Comparison of ENCODE assay signal across 21 cellular contexts in the genomic region with DNA sequence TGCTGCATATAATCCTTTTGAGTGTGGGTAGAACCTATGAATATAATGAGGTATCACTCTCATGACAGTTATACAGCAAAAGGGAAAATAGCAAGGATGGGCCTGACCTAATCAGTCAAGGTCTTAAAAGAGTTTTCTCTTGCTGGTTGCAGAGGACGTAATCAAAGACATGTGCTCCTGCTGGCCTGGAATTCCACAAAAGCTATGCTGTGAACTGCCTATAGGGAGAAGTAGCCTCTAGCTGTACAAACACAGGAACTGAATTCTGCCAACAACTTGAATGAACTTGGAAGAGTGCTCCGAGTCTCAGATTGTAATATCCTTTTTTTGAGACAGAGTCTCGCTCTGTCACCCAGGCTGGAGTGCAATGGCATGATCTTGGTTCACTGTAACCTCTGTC.
DNase-seq lines count a peak whose midpoint lies in the region; ATAC-seq, FAIRE-seq and TF ChIP-seq lines count a peak whose summit lies in the region.
"Had no signal": no experiment of that assay in that cellular context is flagged by ENCODE, and none has a peak within 500 bp of the region (broad histone marks: within the 10 kb centered on the region; RNA-seq: fewer than 3 reads in every experiment).

No MANE protein-coding gene starts in this region.

- no peak overlapping the region for H3K27ac Mint-ChIP-seq in WTC11
- H3K27ac Mint-ChIP-seq: CD14-positive monocyte; CD4-positive, alpha-beta memory T cell; GM23338 had no signal

- no peak overlapping the region for H3K4me2 ChIP-seq in endothelial cell of umbilical vein (ENCODE audit: insufficient read depth, low read length)
- H3K4me2 ChIP-seq: A549, BLaER1, GM23338 had no signal

- H3K9me3 Mint-ChIP-seq in WTC11, result peaks cover 6% of the 10 kb centered on the region
- H3K9me3 Mint-ChIP-seq: GM23338 had no signal

- 51% methylated on average over 3 of the region's 3 CpGs for WGBS in right cardiac atrium

- no peaks in the 10 kb centered on the region for H4K20me1 ChIP-seq in endothelial cell of umbilical vein (replicated peaks; ENCODE audit: control insufficient read depth, extremely low read depth, insufficient read depth, low read length)
- H4K20me1 ChIP-seq: BLaER1 had no signal

- H3K36me3 ChIP-seq in left ventricle myocardium inferior, result no peaks in the 10 kb centered on the region
- no peaks in the 10 kb centered on the region for H3K36me3 ChIP-seq in endothelial cell of umbilical vein (ENCODE audit: control insufficient read depth in 2 of 2, extremely low read depth in 1 of 2, insufficient read depth in 2 of 2, low read length in 2 of 2)
- H3K36me3 ChIP-seq: BLaER1 had no signal

- no peaks in the 10 kb centered on the region for H3K36me3 Mint-ChIP-seq in WTC11
- H3K36me3 Mint-ChIP-seq: CD14-positive monocyte; CD4-positive, alpha-beta memory T cell had no signal

- TF ChIP-seq POLR2A in endothelial cell of umbilical vein (IDR thresholded peaks at IDR 0.05; ENCODE audit: low read depth, low read length), result no peak

- BruUV-seq in endothelial cell of umbilical vein (replicated peaks; lab: Mats Ljungman, UMichigan), result no TSS peak

- H2AFZ ChIP-seq in endothelial cell of umbilical vein (ENCODE audit: low read depth, low read length), result no peak overlapping the region

- intact Hi-C loops in left ventricle myocardium inferior (cut with micrococcal nuclease), result no loop called here
- intact Hi-C loops in right cardiac atrium (cut with DNase I), result no loop called here
- intact Hi-C loops in endothelial cell of umbilical vein (cut with micrococcal nuclease), result no loop called here

- H3K4me3 Mint-ChIP-seq in WTC11, result no peak overlapping the region
- H3K4me3 Mint-ChIP-seq: CD14-positive monocyte; CD4-positive, alpha-beta memory T cell; GM23338 had no signal

- peak; percentile 19 for TF ChIP-seq CTCF in left ventricle myocardium inferior (IDR thresholded peaks at IDR 0.05; ENCODE audit: borderline replicate concordance)
- TF ChIP-seq CTCF in endothelial cell of umbilical vein (IDR thresholded peaks at IDR 0.05; ENCODE audit: extremely low read depth in 1 of 2, insufficient read depth in 1 of 2, low read depth in 1 of 2, low read length in 2 of 2), result no peak
- TF ChIP-seq CTCF in fibroblast of pulmonary artery (IDR thresholded peaks at IDR 0.05; ENCODE audit: low read length, missing control alignments), result no peak
- TF ChIP-seq CTCF in WTC11 (IDR thresholded peaks at IDR 0.05), result no peak

- H3K4me1 Mint-ChIP-seq in WTC11, result peaks cover 14% of the 10 kb centered on the region
- H3K4me1 Mint-ChIP-seq: CD14-positive monocyte; CD4-positive, alpha-beta memory T cell had no signal

- no peaks in the 10 kb centered on the region for H3K9me3 ChIP-seq in left ventricle myocardium inferior (replicated peaks)
- no peaks in the 10 kb centered on the region for H3K9me3 ChIP-seq in right cardiac atrium (ENCODE audit: control insufficient read depth, low read length)
- no peaks in the 10 kb centered on the region for H3K9me3 ChIP-seq in endothelial cell of umbilical vein (replicated peaks; ENCODE audit: control insufficient read depth, insufficient read depth, low read length)
- H3K9me3 ChIP-seq: A549, BLaER1 had no signal

- dilution Hi-C loops in endothelial cell of umbilical vein (cut with MboI; ENCODE audit: extremely low pct_ligation_motif_present, low sequenced_read_pairs), result no loop called here

- CTCF ChIA-PET in endothelial cell of umbilical vein (lab: Charles Lee) (no interaction called here), WTC11 (lab: Charles Lee) (no interaction called here)

- H3K9me1 ChIP-seq in endothelial cell of umbilical vein (replicated peaks; ENCODE audit: control insufficient read depth, extremely low read depth, insufficient read depth, low read length), result no peaks in the 10 kb centered on the region

- peaks cover 33% of the 10 kb centered on the region for H3K4me1 ChIP-seq in left ventricle myocardium inferior
- peaks cover 7% of the 10 kb centered on the region for H3K4me1 ChIP-seq in right cardiac atrium (ENCODE audit: control insufficient read depth, insufficient read depth, low read length)
- H3K4me1 ChIP-seq in endothelial cell of umbilical vein (ENCODE audit: control insufficient read depth, extremely low read depth, insufficient read depth, low read length), result peaks cover 22% of the 10 kb centered on the region
- H3K4me1 ChIP-seq: BLaER1 had no signal

- ATAC-seq in right cardiac atrium (no peak), WTC11 (no peak), GM21515 (IDR thresholded peaks at IDR 0.05; ENCODE audit: unreplicated experiment) (no peak), HG03025 (IDR thresholded peaks at IDR 0.05; ENCODE audit: low FRiP score, unreplicated experiment) (no peak)
- ATAC-seq: A549, GM23338 had no signal

- H3K79me2 ChIP-seq in endothelial cell of umbilical vein (ENCODE audit: control insufficient read depth, insufficient read depth, low read length), result no peaks in the 10 kb centered on the region

- H3K27ac ChIP-seq in left ventricle myocardium inferior (replicated peaks) (no peak overlapping the region), right cardiac atrium (ENCODE audit: low read length) (no peak overlapping the region), endothelial cell of umbilical vein (ENCODE audit: insufficient read depth, low read depth, low read length) (no peak overlapping the region)
- H3K27ac ChIP-seq: 22Rv1, BLaER1 had no signal

- POLR2A ChIA-PET in endothelial cell of umbilical vein (lab: Charles Lee), result no interaction called here
- POLR2A ChIA-PET in WTC11 (lab: Charles Lee), result no interaction called here

- H3K27me3 ChIP-seq in left ventricle myocardium inferior (ENCODE audit: low read depth) (no peaks in the 10 kb centered on the region), right cardiac atrium (ENCODE audit: control insufficient read depth, insufficient read depth) (no peaks in the 10 kb centered on the region), endothelial cell of umbilical vein (ENCODE audit: control insufficient read depth in 2 of 2, insufficient read depth in 2 of 2, low read length in 2 of 2) (no peaks in the 10 kb centered on the region)
- H3K27me3 ChIP-seq: BLaER1 had no signal

- no peaks in the 10 kb centered on the region for H3K27me3 Mint-ChIP-seq in WTC11 (ENCODE audit: low read depth)

- H3K4me3 ChIP-seq in left ventricle myocardium inferior (no peak overlapping the region), right cardiac atrium (ENCODE audit: low read length) (no peak overlapping the region), endothelial cell of umbilical vein (replicated peaks in 1 of 3; ENCODE audit: insufficient read depth in 1 of 3, low read depth in 1 of 3, low read length in 3 of 3) (no peak overlapping the region), fibroblast of pulmonary artery (replicated peaks; ENCODE audit: low read depth, low read length) (no peak overlapping the region)
- H3K4me3 ChIP-seq: A549, BLaER1, GM23338 had no signal

- no peak overlapping the region for H3K9ac ChIP-seq in endothelial cell of umbilical vein (replicated peaks; ENCODE audit: extremely low read depth, insufficient read depth, low read length)
- H3K9ac ChIP-seq: BLaER1 had no signal

- no peak for FAIRE-seq in endothelial cell of umbilical vein (lab: Jason Lieb, UNC)
- FAIRE-seq: GM12892, GM18507, H54, HTR-8/SVneo had no signal

- no peak for DNase-seq in left ventricle myocardium inferior
- DNase-seq in right cardiac atrium, result no peak
- peak; percentile 48 for DNase-seq in endothelial cell of umbilical vein (ENCODE audit: low read depth, low spot score)
- DNase-seq in fibroblast of pulmonary artery (ENCODE audit: low read depth), result peak; percentile 6
- DNase-seq in WTC11 (ENCODE audit: low spot score), result no peak
- DNase-seq: CD4-positive, alpha-beta memory T cell; DMS153; DMS79; GDM1; HCEC 1CT had no signal

TF ChIP-seq in endothelial cell of umbilical vein, 7 proteins besides CTCF, POLR2A, EP300 and RAD21:
- TF ChIP-seq EZH2 (IDR thresholded peaks at IDR 0.05; ENCODE audit: borderline replicate concordance, low read depth, low read length, severe bottlenecking), result no peak
- no peak for TF ChIP-seq POLR2AphosphoS5 (IDR thresholded peaks at IDR 0.05; ENCODE audit: insufficient read depth, low read depth, low read length)
- no peak for TF ChIP-seq JUN (IDR thresholded peaks at IDR 0.05; ENCODE audit: borderline replicate concordance, insufficient read depth, insufficient read length, low read depth)
- TF ChIP-seq GATA2 (IDR thresholded peaks at IDR 0.05; ENCODE audit: insufficient read depth, insufficient read length, low read depth, low read length), result no peak
- TF ChIP-seq, protein P1, sequence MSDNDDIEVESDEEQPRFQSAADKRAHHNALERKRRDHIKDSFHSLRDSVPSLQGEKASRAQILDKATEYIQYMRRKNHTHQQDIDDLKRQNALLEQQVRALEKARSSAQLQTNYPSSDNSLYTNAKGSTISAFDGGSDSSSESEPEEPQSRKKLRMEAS (IDR thresholded peaks at IDR 0.05; ENCODE audit: insufficient read depth, insufficient read length), result no peak
- no peak for TF ChIP-seq MYC (IDR thresholded peaks at IDR 0.05; ENCODE audit: low read depth, low read length)
- no peak for TF ChIP-seq FOS (IDR thresholded peaks at IDR 0.05; ENCODE audit: borderline replicate concordance, insufficient read depth, low read length)

TF ChIP-seq in WTC11, 78 proteins besides CTCF, POLR2A, EP300 and RAD21 (continues in another document):
- TF ChIP-seq CREM (CRISPR knock-in tag; IDR thresholded peaks at IDR 0.05) (no peak), ZBTB21 (CRISPR knock-in tag; IDR thresholded peaks at IDR 0.05; ENCODE audit: borderline replicate concordance) (no peak), ZNF317 (CRISPR knock-in tag; IDR thresholded peaks at IDR 0.05; ENCODE audit: borderline replicate concordance, low read depth) (no peak), TEAD1 (CRISPR knock-in tag; IDR thresholded peaks at IDR 0.05) (no peak), ESRRA (CRISPR knock-in tag; IDR thresholded peaks at IDR 0.05; ENCODE audit: borderline replicate concordance) (no peak), OVOL2 (CRISPR knock-in tag; IDR thresholded peaks at IDR 0.05; ENCODE audit: borderline replicate concordance) (no peak), ZNF396 (CRISPR knock-in tag; IDR thresholded peaks at IDR 0.05; ENCODE audit: borderline replicate concordance) (no peak)
- TF ChIP-seq, protein P2, sequence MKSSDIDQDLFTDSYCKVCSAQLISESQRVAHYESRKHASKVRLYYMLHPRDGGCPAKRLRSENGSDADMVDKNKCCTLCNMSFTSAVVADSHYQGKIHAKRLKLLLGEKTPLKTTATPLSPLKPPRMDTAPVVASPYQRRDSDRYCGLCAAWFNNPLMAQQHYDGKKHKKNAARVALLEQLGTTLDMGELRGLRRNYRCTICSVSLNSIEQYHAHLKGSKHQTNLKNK (CRISPR knock-in tag; IDR thresholded peaks at IDR 0.05), result no peak
- TF ChIP-seq, protein P3, sequence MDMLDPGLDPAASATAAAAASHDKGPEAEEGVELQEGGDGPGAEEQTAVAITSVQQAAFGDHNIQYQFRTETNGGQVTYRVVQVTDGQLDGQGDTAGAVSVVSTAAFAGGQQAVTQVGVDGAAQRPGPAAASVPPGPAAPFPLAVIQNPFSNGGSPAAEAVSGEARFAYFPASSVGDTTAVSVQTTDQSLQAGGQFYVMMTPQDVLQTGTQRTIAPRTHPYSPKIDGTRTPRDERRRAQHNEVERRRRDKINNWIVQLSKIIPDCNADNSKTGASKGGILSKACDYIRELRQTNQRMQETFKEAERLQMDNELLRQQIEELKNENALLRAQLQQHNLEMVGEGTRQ (CRISPR knock-in tag; IDR thresholded peaks at IDR 0.05), result no peak

Comparison
In these comparisons a context has a peak if more than half of its experiments do, and no peak if none do; other contexts are left out.
1. DNase-seq: peak in endothelial cell of umbilical vein (single experiment) and fibroblast of pulmonary artery (single experiment); none in left ventricle myocardium inferior (single experiment), right cardiac atrium (0 of 3) and WTC11 (single experiment).